Comparison of ENCODE assay signal across 1 cellular context in the genomic region with DNA sequence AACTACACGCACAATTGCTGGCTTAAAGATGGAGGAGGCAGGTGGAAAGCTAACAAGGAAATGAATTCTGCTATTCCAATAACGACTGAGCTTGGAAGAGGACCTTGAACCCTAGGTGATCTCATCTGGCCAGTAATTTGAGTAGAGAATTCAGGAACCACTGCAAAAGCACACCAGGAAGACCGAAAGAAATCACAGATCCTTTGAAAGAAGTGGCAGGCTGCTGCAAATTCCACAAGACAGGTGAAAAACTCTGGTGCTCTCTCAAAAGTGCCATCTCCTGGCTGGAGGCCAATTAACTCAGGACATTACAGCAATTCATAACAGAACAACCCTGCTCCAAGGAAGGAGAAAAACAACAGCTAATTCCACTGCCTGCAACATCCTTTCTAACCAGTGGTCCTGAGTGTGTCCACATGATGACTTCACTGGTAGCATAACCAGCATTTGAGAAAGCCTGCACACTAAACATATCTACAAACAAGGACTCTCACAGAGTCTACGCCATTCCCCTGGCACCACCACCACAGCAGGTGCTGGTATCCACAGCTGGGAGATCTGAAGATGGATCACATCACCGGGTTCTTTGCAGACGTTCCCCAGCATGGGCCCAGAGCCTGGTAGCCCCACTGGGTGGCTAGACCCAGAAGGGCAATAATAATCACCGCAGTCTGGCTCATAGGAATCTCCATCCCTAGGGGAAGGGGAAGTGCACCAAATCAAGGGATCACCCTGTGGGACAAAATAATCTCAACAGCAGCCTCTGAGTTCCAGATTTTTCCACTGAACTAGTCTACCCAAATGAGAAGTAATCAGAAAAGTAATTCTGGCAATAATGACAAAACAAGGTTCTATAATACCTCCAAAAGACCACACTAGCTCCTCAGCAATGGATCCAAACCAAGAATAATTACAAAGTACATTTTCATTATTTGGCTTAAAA.
TF ChIP-seq lines count a peak whose summit lies in the region.

No MANE protein-coding gene starts in this region.

TF ChIP-seq in K562, 482 proteins besides CTCF, POLR2A, EP300 and RAD21 (continues in another document):
- TF ChIP-seq, protein P1, sequence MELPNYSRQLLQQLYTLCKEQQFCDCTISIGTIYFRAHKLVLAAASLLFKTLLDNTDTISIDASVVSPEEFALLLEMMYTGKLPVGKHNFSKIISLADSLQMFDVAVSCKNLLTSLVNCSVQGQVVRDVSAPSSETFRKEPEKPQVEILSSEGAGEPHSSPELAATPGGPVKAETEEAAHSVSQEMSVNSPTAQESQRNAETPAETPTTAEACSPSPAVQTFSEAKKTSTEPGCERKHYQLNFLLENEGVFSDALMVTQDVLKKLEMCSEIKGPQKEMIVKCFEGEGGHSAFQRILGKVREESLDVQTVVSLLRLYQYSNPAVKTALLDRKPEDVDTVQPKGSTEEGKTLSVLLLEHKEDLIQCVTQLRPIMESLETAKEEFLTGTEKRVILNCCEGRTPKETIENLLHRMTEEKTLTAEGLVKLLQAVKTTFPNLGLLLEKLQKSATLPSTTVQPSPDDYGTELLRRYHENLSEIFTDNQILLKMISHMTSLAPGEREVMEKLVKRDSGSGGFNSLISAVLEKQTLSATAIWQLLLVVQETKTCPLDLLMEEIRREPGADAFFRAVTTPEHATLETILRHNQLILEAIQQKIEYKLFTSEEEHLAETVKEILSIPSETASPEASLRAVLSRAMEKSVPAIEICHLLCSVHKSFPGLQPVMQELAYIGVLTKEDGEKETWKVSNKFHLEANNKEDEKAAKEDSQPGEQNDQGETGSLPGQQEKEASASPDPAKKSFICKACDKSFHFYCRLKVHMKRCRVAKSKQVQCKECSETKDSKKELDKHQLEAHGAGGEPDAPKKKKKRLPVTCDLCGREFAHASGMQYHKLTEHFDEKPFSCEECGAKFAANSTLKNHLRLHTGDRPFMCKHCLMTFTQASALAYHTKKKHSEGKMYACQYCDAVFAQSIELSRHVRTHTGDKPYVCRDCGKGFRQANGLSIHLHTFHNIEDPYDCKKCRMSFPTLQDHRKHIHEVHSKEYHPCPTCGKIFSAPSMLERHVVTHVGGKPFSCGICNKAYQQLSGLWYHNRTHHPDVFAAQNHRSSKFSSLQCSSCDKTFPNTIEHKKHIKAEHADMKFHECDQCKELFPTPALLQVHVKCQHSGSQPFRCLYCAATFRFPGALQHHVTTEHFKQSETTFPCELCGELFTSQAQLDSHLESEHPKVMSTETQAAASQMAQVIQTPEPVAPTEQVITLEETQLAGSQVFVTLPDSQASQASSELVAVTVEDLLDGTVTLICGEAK (IDR thresholded peaks at IDR 0.05), result no peak
- TF ChIP-seq, protein P1 (CRISPR knock-in tag; IDR thresholded peaks at IDR 0.05), result peak; percentile 12; the same call in 1 of the 2 replicates
- TF ChIP-seq ZBTB1 (CRISPR knock-in tag; IDR thresholded peaks at IDR 0.05; ENCODE audit: borderline replicate concordance, low read depth), result 0 out of 2 replicates have a peak, but pooled peaks have one; percentile 25
- TF ChIP-seq CEBPG (CRISPR knock-in tag; IDR thresholded peaks at IDR 0.05), result peak; percentile 41; the same call in 1 of the 2 replicates
- no peak for TF ChIP-seq CEBPG (tag; conservative IDR thresholded peaks at IDR 0.05 in 1 of 2, IDR thresholded peaks at IDR 0.05 in 1 of 2)
- TF ChIP-seq, protein P2, sequence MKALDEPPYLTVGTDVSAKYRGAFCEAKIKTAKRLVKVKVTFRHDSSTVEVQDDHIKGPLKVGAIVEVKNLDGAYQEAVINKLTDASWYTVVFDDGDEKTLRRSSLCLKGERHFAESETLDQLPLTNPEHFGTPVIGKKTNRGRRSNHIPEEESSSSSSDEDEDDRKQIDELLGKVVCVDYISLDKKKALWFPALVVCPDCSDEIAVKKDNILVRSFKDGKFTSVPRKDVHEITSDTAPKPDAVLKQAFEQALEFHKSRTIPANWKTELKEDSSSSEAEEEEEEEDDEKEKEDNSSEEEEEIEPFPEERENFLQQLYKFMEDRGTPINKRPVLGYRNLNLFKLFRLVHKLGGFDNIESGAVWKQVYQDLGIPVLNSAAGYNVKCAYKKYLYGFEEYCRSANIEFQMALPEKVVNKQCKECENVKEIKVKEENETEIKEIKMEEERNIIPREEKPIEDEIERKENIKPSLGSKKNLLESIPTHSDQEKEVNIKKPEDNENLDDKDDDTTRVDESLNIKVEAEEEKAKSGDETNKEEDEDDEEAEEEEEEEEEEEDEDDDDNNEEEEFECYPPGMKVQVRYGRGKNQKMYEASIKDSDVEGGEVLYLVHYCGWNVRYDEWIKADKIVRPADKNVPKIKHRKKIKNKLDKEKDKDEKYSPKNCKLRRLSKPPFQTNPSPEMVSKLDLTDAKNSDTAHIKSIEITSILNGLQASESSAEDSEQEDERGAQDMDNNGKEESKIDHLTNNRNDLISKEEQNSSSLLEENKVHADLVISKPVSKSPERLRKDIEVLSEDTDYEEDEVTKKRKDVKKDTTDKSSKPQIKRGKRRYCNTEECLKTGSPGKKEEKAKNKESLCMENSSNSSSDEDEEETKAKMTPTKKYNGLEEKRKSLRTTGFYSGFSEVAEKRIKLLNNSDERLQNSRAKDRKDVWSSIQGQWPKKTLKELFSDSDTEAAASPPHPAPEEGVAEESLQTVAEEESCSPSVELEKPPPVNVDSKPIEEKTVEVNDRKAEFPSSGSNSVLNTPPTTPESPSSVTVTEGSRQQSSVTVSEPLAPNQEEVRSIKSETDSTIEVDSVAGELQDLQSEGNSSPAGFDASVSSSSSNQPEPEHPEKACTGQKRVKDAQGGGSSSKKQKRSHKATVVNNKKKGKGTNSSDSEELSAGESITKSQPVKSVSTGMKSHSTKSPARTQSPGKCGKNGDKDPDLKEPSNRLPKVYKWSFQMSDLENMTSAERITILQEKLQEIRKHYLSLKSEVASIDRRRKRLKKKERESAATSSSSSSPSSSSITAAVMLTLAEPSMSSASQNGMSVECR (CRISPR knock-in tag; IDR thresholded peaks at IDR 0.05), result 0 out of 2 replicates have a peak, but pooled peaks have one; percentile 32
- TF ChIP-seq ZNF212 (CRISPR knock-in tag; IDR thresholded peaks at IDR 0.05), result no peak
- TF ChIP-seq, protein P3, sequence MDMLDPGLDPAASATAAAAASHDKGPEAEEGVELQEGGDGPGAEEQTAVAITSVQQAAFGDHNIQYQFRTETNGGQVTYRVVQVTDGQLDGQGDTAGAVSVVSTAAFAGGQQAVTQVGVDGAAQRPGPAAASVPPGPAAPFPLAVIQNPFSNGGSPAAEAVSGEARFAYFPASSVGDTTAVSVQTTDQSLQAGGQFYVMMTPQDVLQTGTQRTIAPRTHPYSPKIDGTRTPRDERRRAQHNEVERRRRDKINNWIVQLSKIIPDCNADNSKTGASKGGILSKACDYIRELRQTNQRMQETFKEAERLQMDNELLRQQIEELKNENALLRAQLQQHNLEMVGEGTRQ (CRISPR knock-in tag; IDR thresholded peaks at IDR 0.05), result 0 out of 2 replicates have a peak, but pooled peaks have one; percentile 6
- TF ChIP-seq, protein P4, sequence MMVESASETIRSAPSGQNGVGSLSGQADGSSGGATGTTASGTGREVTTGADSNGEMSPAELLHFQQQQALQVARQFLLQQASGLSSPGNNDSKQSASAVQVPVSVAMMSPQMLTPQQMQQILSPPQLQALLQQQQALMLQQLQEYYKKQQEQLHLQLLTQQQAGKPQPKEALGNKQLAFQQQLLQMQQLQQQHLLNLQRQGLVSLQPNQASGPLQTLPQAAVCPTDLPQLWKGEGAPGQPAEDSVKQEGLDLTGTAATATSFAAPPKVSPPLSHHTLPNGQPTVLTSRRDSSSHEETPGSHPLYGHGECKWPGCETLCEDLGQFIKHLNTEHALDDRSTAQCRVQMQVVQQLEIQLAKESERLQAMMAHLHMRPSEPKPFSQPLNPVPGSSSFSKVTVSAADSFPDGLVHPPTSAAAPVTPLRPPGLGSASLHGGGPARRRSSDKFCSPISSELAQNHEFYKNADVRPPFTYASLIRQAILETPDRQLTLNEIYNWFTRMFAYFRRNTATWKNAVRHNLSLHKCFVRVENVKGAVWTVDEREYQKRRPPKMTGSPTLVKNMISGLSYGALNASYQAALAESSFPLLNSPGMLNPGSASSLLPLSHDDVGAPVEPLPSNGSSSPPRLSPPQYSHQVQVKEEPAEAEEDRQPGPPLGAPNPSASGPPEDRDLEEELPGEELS (CRISPR knock-in tag; IDR thresholded peaks at IDR 0.05; ENCODE audit: borderline replicate concordance), result no peak
- TF ChIP-seq JUND (IDR thresholded peaks at IDR 0.05; ENCODE audit: borderline replicate concordance, low read depth, low read length), result no peak
- TF ChIP-seq JUND (tag; IDR thresholded peaks at IDR 0.05; ENCODE audit: borderline replicate concordance, low read depth, low read length), result no peak
- 0 out of 2 replicates have a peak, but pooled peaks have one; percentile 14 for TF ChIP-seq ATF1 (CRISPR knock-in tag; IDR thresholded peaks at IDR 0.05)
- no peak for TF ChIP-seq ATF1 (tag; IDR thresholded peaks at IDR 0.05)
- TF ChIP-seq IRF2 (CRISPR knock-in tag; IDR thresholded peaks at IDR 0.05), result peak; percentile 83; the same call in 1 of the 2 replicates
- TF ChIP-seq SIN3B (IDR thresholded peaks at IDR 0.05; ENCODE audit: low read depth), result no peak
- TF ChIP-seq, protein P5, sequence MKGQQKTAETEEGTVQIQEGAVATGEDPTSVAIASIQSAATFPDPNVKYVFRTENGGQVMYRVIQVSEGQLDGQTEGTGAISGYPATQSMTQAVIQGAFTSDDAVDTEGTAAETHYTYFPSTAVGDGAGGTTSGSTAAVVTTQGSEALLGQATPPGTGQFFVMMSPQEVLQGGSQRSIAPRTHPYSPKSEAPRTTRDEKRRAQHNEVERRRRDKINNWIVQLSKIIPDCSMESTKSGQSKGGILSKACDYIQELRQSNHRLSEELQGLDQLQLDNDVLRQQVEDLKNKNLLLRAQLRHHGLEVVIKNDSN (CRISPR knock-in tag; IDR thresholded peaks at IDR 0.05), result peak; percentile 26; the same call in 1 of the 2 replicates
- no peak for TF ChIP-seq RAD51 (IDR thresholded peaks at IDR 0.05; ENCODE audit: borderline replicate concordance, low read depth)
- TF ChIP-seq TEAD4 (IDR thresholded peaks at IDR 0.05; ENCODE audit: low read length), result no peak
- no peak; the same call in 1 of the 2 replicates for TF ChIP-seq TEAD4 (CRISPR knock-in tag; IDR thresholded peaks at IDR 0.05; ENCODE audit: borderline replicate concordance)
- TF ChIP-seq CBX5 (IDR thresholded peaks at IDR 0.05; ENCODE audit: borderline replicate concordance, low read depth), result 0 out of 2 replicates have a peak, but pooled peaks have one; percentile 8
- TF ChIP-seq ETV1 (tag; conservative IDR thresholded peaks at IDR 0.05; ENCODE audit: low read depth), result no peak
- peak; percentile 58 for TF ChIP-seq ZNF143 (CRISPR knock-in tag; IDR thresholded peaks at IDR 0.05)
- no peak for TF ChIP-seq IFI16 (CRISPR knock-in tag; IDR thresholded peaks at IDR 0.05)
- TF ChIP-seq, protein P6, sequence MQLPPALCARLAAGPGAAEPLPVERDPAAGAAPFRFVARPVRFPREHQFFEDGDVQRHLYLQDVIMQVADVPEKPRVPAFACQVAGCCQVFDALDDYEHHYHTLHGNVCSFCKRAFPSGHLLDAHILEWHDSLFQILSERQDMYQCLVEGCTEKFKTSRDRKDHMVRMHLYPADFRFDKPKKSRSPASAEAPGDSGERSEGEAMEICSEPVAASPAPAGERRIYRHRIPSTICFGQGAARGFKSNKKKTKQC (CRISPR knock-in tag; IDR thresholded peaks at IDR 0.05), result peak; percentile 84; the same call in 1 of the 2 replicates
- TF ChIP-seq, protein P7, sequence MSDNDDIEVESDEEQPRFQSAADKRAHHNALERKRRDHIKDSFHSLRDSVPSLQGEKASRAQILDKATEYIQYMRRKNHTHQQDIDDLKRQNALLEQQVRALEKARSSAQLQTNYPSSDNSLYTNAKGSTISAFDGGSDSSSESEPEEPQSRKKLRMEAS (CRISPR knock-in tag; IDR thresholded peaks at IDR 0.05), result peak; percentile 59; the same call in 1 of the 2 replicates
- TF ChIP-seq, protein P8, sequence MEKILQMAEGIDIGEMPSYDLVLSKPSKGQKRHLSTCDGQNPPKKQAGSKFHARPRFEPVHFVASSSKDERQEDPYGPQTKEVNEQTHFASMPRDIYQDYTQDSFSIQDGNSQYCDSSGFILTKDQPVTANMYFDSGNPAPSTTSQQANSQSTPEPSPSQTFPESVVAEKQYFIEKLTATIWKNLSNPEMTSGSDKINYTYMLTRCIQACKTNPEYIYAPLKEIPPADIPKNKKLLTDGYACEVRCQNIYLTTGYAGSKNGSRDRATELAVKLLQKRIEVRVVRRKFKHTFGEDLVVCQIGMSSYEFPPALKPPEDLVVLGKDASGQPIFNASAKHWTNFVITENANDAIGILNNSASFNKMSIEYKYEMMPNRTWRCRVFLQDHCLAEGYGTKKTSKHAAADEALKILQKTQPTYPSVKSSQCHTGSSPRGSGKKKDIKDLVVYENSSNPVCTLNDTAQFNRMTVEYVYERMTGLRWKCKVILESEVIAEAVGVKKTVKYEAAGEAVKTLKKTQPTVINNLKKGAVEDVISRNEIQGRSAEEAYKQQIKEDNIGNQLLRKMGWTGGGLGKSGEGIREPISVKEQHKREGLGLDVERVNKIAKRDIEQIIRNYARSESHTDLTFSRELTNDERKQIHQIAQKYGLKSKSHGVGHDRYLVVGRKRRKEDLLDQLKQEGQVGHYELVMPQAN (IDR thresholded peaks at IDR 0.05; ENCODE audit: borderline replicate concordance), result no peak
- TF ChIP-seq TEAD1 (CRISPR knock-in tag; IDR thresholded peaks at IDR 0.05), result peak in 1 of 2 experiments; percentile 61; a peak in 1 of 4 replicates
- no peak for TF ChIP-seq ETS2 (tag; IDR thresholded peaks at IDR 0.05; ENCODE audit: borderline replicate concordance, poor library complexity, severe bottlenecking)
- no peak for TF ChIP-seq LARP7 (IDR thresholded peaks at IDR 0.05)
- 0 out of 2 replicates have a peak, but pooled peaks have one; percentile 41 for TF ChIP-seq NR3C1 (CRISPR knock-in tag; IDR thresholded peaks at IDR 0.05)
- TF ChIP-seq ZNF431 (CRISPR knock-in tag; IDR thresholded peaks at IDR 0.05), result 0 out of 2 replicates have a peak, but pooled peaks have one; percentile 31
